30 cellular contexts compared by ENCODE assay signal in the genomic region with DNA sequence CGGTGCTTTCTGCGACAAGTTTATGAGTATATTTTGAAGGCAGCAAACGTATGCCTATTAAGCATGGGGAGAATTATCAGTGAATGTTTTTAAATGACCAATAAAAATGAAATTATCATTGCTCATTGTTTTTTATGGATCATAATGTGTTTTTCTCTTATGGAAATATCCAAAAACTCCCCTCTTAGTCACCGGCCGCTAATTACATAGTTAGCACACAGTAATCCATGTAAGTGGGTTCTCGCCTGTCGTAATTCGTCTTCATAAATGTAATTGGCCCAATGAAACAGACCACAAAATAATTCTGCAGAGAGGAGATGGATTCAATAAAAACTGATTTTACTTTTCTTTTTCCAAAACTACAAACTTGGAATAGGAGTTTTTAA.
"Had no signal": no experiment of that assay in that cellular context is flagged by ENCODE, and none has a peak within 500 bp of the region (broad histone marks: within the 10 kb centered on the region; RNA-seq: fewer than 3 reads in every experiment).

No MANE protein-coding gene starts in this region.

- DNase-seq: immature natural killer cell; kidney; left colon; left lung; lower lobe of right lung; mammary epithelial cell; mesenchymal stem cell; naive thymus-derived CD8-positive, alpha-beta T cell; nucleus accumbens; pancreas; posterior cingulate gyrus; retina; right cardiac atrium; stimulated activated CD4-positive, alpha-beta T cell treated with anti-CD3 and anti-CD28 coated beads, Interleukin-12 subunit alpha, Interleukin-12 subunit beta, amount 100 ng/mL, for 4 hours; stimulated activated CD4-positive, alpha-beta T cell treated with anti-CD3 and anti-CD28 coated beads, Interleukin-15, amount 100 ng/mL, for 24 hours; stimulated activated CD4-positive, alpha-beta T cell treated with anti-CD3 and anti-CD28 coated beads, Interleukin-2, amount 100 ng/mL, for 24 hours; stimulated activated CD4-positive, alpha-beta T cell treated with anti-CD3 and anti-CD28 coated beads, Interleukin-4, amount 100 ng/mL, for 1 hour; stimulated activated naive B cell treated with anti-CD40 and anti-IgM and Interleukin-4, amounts not matched to agents 10 μg/mL and 1 μg/mL and 100 μg/mL, for 72 hours; stimulated activated naive CD8-positive, alpha-beta T cell treated with anti-CD3 and anti-CD28 coated beads, Interleukin-15, Interleukin-2, amounts not matched to agents 100 U/mL and 50 U/mL, for 24 hours; stomach; testis; thyroid gland; transverse colon; upper lobe of left lung had no signal

- H3K27ac Mint-ChIP-seq: immature natural killer cell; naive thymus-derived CD8-positive, alpha-beta T cell; nephron; stimulated activated naive B cell treated with anti-CD40 and anti-IgM and Interleukin-4, amounts not matched to agents 10 μg/mL and 1 μg/mL and 100 μg/mL, for 72 hours had no signal

- H3K4me1 ChIP-seq: left lung, lower lobe of right lung, pancreas, prostate gland, testis, thyroid gland, transverse colon, upper lobe of left lung, vagina had no signal

- H3K4me3 Mint-ChIP-seq: immature natural killer cell; naive thymus-derived CD8-positive, alpha-beta T cell; nephron; neural crest cell; stimulated activated naive B cell treated with anti-CD40 and anti-IgM and Interleukin-4, amounts not matched to agents 10 μg/mL and 1 μg/mL and 100 μg/mL, for 72 hours had no signal

- H3K4me3 ChIP-seq: left lung, lower lobe of right lung, pancreas, prostate gland, skin epidermis, stomach, testis, thyroid gland, transverse colon, upper lobe of left lung, vagina had no signal

- H3K4me1 Mint-ChIP-seq: immature natural killer cell; naive thymus-derived CD8-positive, alpha-beta T cell; stimulated activated naive B cell treated with anti-CD40 and anti-IgM and Interleukin-4, amounts not matched to agents 10 μg/mL and 1 μg/mL and 100 μg/mL, for 72 hours had no signal

- H3K27ac ChIP-seq: left lung, lower lobe of right lung, pancreas, prostate gland, skin epidermis, stomach, testis, thyroid gland, transverse colon, upper lobe of left lung, vagina had no signal

- H3K27me3 ChIP-seq: stomach, testis, thyroid gland, upper lobe of left lung, vagina had no signal

- H3K36me3 ChIP-seq: left lung, lower lobe of right lung, pancreas, prostate gland, stomach, thyroid gland, transverse colon, upper lobe of left lung, vagina had no signal

- ATAC-seq: left colon; left lung; lower lobe of right lung; naive thymus-derived CD8-positive, alpha-beta T cell; pancreas; right cardiac atrium; sciatic nerve; stimulated activated naive B cell treated with anti-CD40 and anti-IgM and Interleukin-4, amounts not matched to agents 10 μg/mL and 1 μg/mL and 100 μg/mL, for 72 hours; stimulated activated naive CD8-positive, alpha-beta T cell treated with anti-CD3 and anti-CD28 coated beads, Interleukin-15, Interleukin-2, amounts not matched to agents 100 U/mL and 50 U/mL, for 24 hours had no signal

- H3K9me3 ChIP-seq: left lung, lower lobe of right lung, pancreas, prostate gland, stomach, testis, thyroid gland, transverse colon, upper lobe of left lung, vagina had no signal

- H3K9me3 Mint-ChIP-seq: immature natural killer cell; nephron; neural crest cell; stimulated activated naive B cell treated with anti-CD40 and anti-IgM and Interleukin-4, amounts not matched to agents 10 μg/mL and 1 μg/mL and 100 μg/mL, for 72 hours had no signal

- H3K36me3 Mint-ChIP-seq: immature natural killer cell; naive thymus-derived CD8-positive, alpha-beta T cell; stimulated activated naive B cell treated with anti-CD40 and anti-IgM and Interleukin-4, amounts not matched to agents 10 μg/mL and 1 μg/mL and 100 μg/mL, for 72 hours had no signal
